Comparison of ENCODE assay signal across 31 cellular contexts in the genomic region with DNA sequence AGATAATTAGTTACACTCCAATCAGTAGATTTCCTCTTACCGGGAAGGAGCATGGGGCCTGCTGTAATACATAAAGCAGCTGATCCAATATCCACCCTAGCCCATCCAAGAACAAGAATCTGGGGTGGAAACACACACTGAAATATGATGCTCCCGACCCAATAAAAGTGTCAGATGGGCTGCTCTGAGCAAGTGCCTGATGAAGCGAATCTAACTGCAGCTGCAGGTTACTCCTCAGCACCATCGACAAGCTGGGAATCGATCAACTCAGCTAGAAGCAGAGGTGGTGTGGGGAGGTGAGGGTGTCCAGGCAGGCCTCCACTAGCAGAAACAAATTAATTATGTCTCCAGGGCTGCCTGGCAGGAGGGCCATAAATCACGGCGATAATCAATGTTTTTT.
"Had no signal": no experiment of that assay in that cellular context is flagged by ENCODE, and none has a peak within 500 bp of the region (broad histone marks: within the 10 kb centered on the region; RNA-seq: fewer than 3 reads in every experiment).

No MANE protein-coding gene starts in this region.

- H3K4me3 Mint-ChIP-seq: activated B cell treated with CpG ODN at 0.5 μM for 24 hours; activated CD8-positive, alpha-beta T cell treated with anti-CD3 and anti-CD28 coated beads for 36 hours; activated naive CD4-positive, alpha-beta T cell treated with anti-CD3 and anti-CD28 coated beads for 36 hours; activated naive CD4-positive, alpha-beta T cell treated with anti-CD3 and anti-CD28 coated beads, Interleukin-2, amount 50 U/mL, for 24 hours; activated naive CD8-positive, alpha-beta T cell treated with anti-CD3 and anti-CD28 coated beads for 36 hours; activated naive CD8-positive, alpha-beta T cell treated with anti-CD3 and anti-CD28 coated beads, Interleukin-2, amount 50 U/mL, for 24 hours; activated T-helper 1 cell treated with anti-CD3 and anti-CD28 coated beads, Interleukin-12 subunit alpha, Interleukin-12 subunit beta, Interleukin-2, Interleukin-4 antibody, amounts not matched to agents 30 ng/mL and 10 ng/mL and 1 ng/mL, durations not matched to agents 14 hours and 24 hours and 36 hours; effector memory CD8-positive, alpha-beta T cell; T-helper 2 cell treated with Interferon-gamma antibody and Interleukin-4, amounts not matched to agents 5 μg/mL and 100 μg/mL, for 36 hours had no signal

- H3K9me3 Mint-ChIP-seq: activated B cell treated with CpG ODN at 0.5 μM for 24 hours; activated CD8-positive, alpha-beta T cell treated with anti-CD3 and anti-CD28 coated beads for 36 hours; activated naive CD4-positive, alpha-beta T cell treated with anti-CD3 and anti-CD28 coated beads for 36 hours; activated naive CD4-positive, alpha-beta T cell treated with anti-CD3 and anti-CD28 coated beads, Interleukin-2, amount 50 U/mL, for 24 hours; activated naive CD8-positive, alpha-beta T cell treated with anti-CD3 and anti-CD28 coated beads for 36 hours; activated naive CD8-positive, alpha-beta T cell treated with anti-CD3 and anti-CD28 coated beads, Interleukin-2, amount 50 U/mL, for 24 hours; activated T-helper 1 cell treated with anti-CD3 and anti-CD28 coated beads, Interleukin-12 subunit alpha, Interleukin-12 subunit beta, Interleukin-2, Interleukin-4 antibody, amounts not matched to agents 30 ng/mL and 10 ng/mL and 1 ng/mL, durations not matched to agents 14 hours and 24 hours and 36 hours; activated T-helper 2 cell treated with anti-CD3 and anti-CD28 coated beads, Interferon-gamma antibody, Interleukin-2, Interleukin-4, amounts not matched to agents 10 μg/mL and 5 μg/mL and 100 μg/mL, durations not matched to agents 14 hours and 24 hours and 36 hours; effector memory CD8-positive, alpha-beta T cell; T-helper 2 cell treated with Interferon-gamma antibody and Interleukin-4, amounts not matched to agents 5 μg/mL and 100 μg/mL, for 36 hours had no signal

- H3K36me3 Mint-ChIP-seq: activated naive CD4-positive, alpha-beta T cell treated with anti-CD3 and anti-CD28 coated beads, Interleukin-2, amount 50 U/mL, for 24 hours; activated naive CD8-positive, alpha-beta T cell treated with anti-CD3 and anti-CD28 coated beads for 36 hours had no signal

- H3K4me1 Mint-ChIP-seq: activated B cell treated with CpG ODN at 0.5 μM for 24 hours; activated naive CD4-positive, alpha-beta T cell treated with anti-CD3 and anti-CD28 coated beads, Interleukin-2, amount 50 U/mL, for 24 hours; activated naive CD8-positive, alpha-beta T cell treated with anti-CD3 and anti-CD28 coated beads for 36 hours; activated naive CD8-positive, alpha-beta T cell treated with anti-CD3 and anti-CD28 coated beads, Interleukin-2, amount 50 U/mL, for 24 hours had no signal

- DNase-seq: activated B cell treated with CpG ODN at 0.5 μM for 24 hours; activated CD4-positive, alpha-beta T cell treated with anti-CD3 and anti-CD28 coated beads for 48 hours; activated CD4-positive, alpha-beta T cell treated with anti-CD3 and anti-CD28 coated beads, Interleukin-2, amount 50 U/mL, for 1 hour; activated CD4-positive, alpha-beta T cell treated with anti-CD3 and anti-CD28 coated beads, Interleukin-2, amount 50 U/mL, for 48 hours; activated CD8-positive, alpha-beta memory T cell treated with anti-CD3 and anti-CD28 coated beads for 24 hours; activated CD8-positive, alpha-beta T cell treated with anti-CD3 and anti-CD28 coated beads for 36 hours; activated effector memory CD4-positive, alpha-beta T cell treated with anti-CD3 and anti-CD28 coated beads, Interleukin-2, amount 50 U/mL, for 16 hours; activated naive CD4-positive, alpha-beta T cell treated with anti-CD3 and anti-CD28 coated beads for 36 hours; activated naive CD8-positive, alpha-beta T cell treated with anti-CD3 and anti-CD28 coated beads for 36 hours; activated naive CD8-positive, alpha-beta T cell treated with anti-CD3 and anti-CD28 coated beads, Interleukin-2, amount 50 U/mL, for 24 hours; activated T-cell treated with anti-CD3 and anti-CD28 coated beads, Interleukin-2, amount 50 U/mL, for 1 hour; activated T-cell treated with anti-CD3 and anti-CD28 coated beads, Interleukin-2, amount 50 U/mL, for 48 hours; adrenal gland; amygdala; aorta; body of pancreas; caudate nucleus; cortex of kidney; dermis blood vessel endothelial cell; effector CD4-positive, alpha-beta T cell; effector memory CD8-positive, alpha-beta T cell; erythroblast; foreskin keratinocyte; gastrocnemius medialis; heart right ventricle; T1000; WERI-Rb-1 had no signal

- H3K27ac Mint-ChIP-seq: activated B cell treated with CpG ODN at 0.5 μM for 24 hours; activated CD8-positive, alpha-beta T cell treated with anti-CD3 and anti-CD28 coated beads for 36 hours; activated naive CD4-positive, alpha-beta T cell treated with anti-CD3 and anti-CD28 coated beads for 36 hours; activated naive CD4-positive, alpha-beta T cell treated with anti-CD3 and anti-CD28 coated beads, Interleukin-2, amount 50 U/mL, for 24 hours; activated naive CD8-positive, alpha-beta T cell treated with anti-CD3 and anti-CD28 coated beads for 36 hours; activated naive CD8-positive, alpha-beta T cell treated with anti-CD3 and anti-CD28 coated beads, Interleukin-2, amount 50 U/mL, for 24 hours; activated T-helper 1 cell treated with anti-CD3 and anti-CD28 coated beads, Interleukin-12 subunit alpha, Interleukin-12 subunit beta, Interleukin-2, Interleukin-4 antibody, amounts not matched to agents 30 ng/mL and 10 ng/mL and 1 ng/mL, durations not matched to agents 14 hours and 24 hours and 36 hours; activated T-helper 2 cell treated with anti-CD3 and anti-CD28 coated beads, Interferon-gamma antibody, Interleukin-2, Interleukin-4, amounts not matched to agents 10 μg/mL and 5 μg/mL and 100 μg/mL, durations not matched to agents 14 hours and 24 hours and 36 hours; effector memory CD8-positive, alpha-beta T cell; T-helper 2 cell treated with Interferon-gamma antibody and Interleukin-4, amounts not matched to agents 5 μg/mL and 100 μg/mL, for 36 hours had no signal
